In genomic region chr9:132729235-132729890, GRCh38 we compare ENCODE assay signal across 17 cellular contexts. TPM values are rescaled to one million over a fixed set of nuclear protein-coding genes. Genes with fewer than 3 reads are reported as not detected.
DNase-seq lines count a peak whose midpoint lies in the region; ATAC-seq and TF ChIP-seq lines count a peak whose summit lies in the region.
"Had no signal": no experiment of that assay in that cellular context is flagged by ENCODE, and none has a peak within 500 bp of the region (broad histone marks: within the 10 kb centered on the region; RNA-seq: fewer than 3 reads in every experiment).

No MANE protein-coding gene starts in this region.

- TF ChIP-seq CTCF in esophagus squamous epithelium (IDR thresholded peaks at IDR 0.05) = no peak
- TF ChIP-seq CTCF in sigmoid colon (IDR thresholded peaks at IDR 0.05) = no peak
- no peak for TF ChIP-seq CTCF in ovary (IDR thresholded peaks at IDR 0.05)

- peak; percentile 7 for DNase-seq in cardiac septum (ENCODE audit: low spot score)
- DNase-seq in Right ventricle myocardium inferior (ENCODE audit: missing footprints) = no peak
- no peak for DNase-seq in esophagus squamous epithelium (lab: John Stamatoyannopoulos, UW)
- DNase-seq in sigmoid colon = peak; percentile 25
- no peak for DNase-seq in T-helper 2 cell
- DNase-seq in ovary = no peak
- DNase-seq in DMS53 (lab: John Stamatoyannopoulos, UW) = no peak
- DNase-seq in H7 = no peak
- DNase-seq: HCEC 1CT, IMR-90, Karpas-422, NCI-H1105 treated with DMSO at 0.1 percent for 48 hours, NCI-H1694 treated with DMSO at 0.1 percent for 48 hours, NCI-H2107, NCI-H2227 treated with DMSO at 0.1 percent for 48 hours, NCI-H524 treated with DMSO at 0.1 percent for 48 hours, Right ventricle myocardium superior had no signal

- 50 to 66% methylated on average over 5 of the region's 5 CpGs for WGBS in esophagus squamous epithelium, 2 donors
- WGBS in sigmoid colon, 2 donors = 51 to 71% methylated on average over 5 of the region's 5 CpGs
- WGBS in ovary, 3 donors = 58 to 66% (median 65%) methylated on average over 5 of the region's 5 CpGs

- no peak for ATAC-seq in Right ventricle myocardium inferior

- H3K27me3 ChIP-seq in esophagus squamous epithelium = peaks cover 0 to 10% (median 0%) of the 10 kb centered on the region in 4 donors
- H3K27me3 ChIP-seq in sigmoid colon = peaks cover 0 to 9% (median 0%) of the 10 kb centered on the region in 3 donors
- H3K27me3 ChIP-seq in ovary = no peaks in the 10 kb centered on the region
- no peaks in the 10 kb centered on the region for H3K27me3 ChIP-seq in H7 (ENCODE audit: control insufficient read depth, insufficient read depth, low read length)

- H3K9me3 ChIP-seq in esophagus squamous epithelium (no peaks in the 10 kb centered on the region), sigmoid colon (no peaks in the 10 kb centered on the region), ovary (no peaks in the 10 kb centered on the region)

- H3K36me3 ChIP-seq in esophagus squamous epithelium (no peaks in the 10 kb centered on the region), sigmoid colon (no peaks in the 10 kb centered on the region), ovary (no peaks in the 10 kb centered on the region), H7 (replicated peaks; ENCODE audit: control insufficient read depth, insufficient read depth, low read length) (no peaks in the 10 kb centered on the region)

- intact Hi-C loops in cardiac septum (cut with DNase I) = no loop called here
- intact Hi-C loops in Right ventricle myocardium inferior (cut with DNase I) = no loop called here
- intact Hi-C loops in esophagus squamous epithelium (cut with DNase I) = no loop called here
- intact Hi-C loops in sigmoid colon (cut with DNase I) = no loop called here
- intact Hi-C loops in ovary (cut with DNase I) = no loop called here

- TF ChIP-seq POLR2A in esophagus squamous epithelium (IDR thresholded peaks at IDR 0.05) (no peak), sigmoid colon (IDR thresholded peaks at IDR 0.05) (no peak), ovary (IDR thresholded peaks at IDR 0.05) (no peak)

- TF ChIP-seq EP300 in sigmoid colon (IDR thresholded peaks at IDR 0.05) (no peak), ovary (IDR thresholded peaks at IDR 0.05) (no peak)

- H3K4me1 ChIP-seq in esophagus squamous epithelium (peaks cover 0 to 60% (median 8%) of the 10 kb centered on the region in 3 donors), sigmoid colon (no peaks in the 10 kb centered on the region), ovary (ENCODE audit: insufficient read depth) (peaks cover 2% of the 10 kb centered on the region)

- H3K27ac ChIP-seq in esophagus squamous epithelium = peak overlapping the region; percentile 13 to 84 (median 76)
- no peak overlapping the region for H3K27ac ChIP-seq in sigmoid colon
- H3K27ac ChIP-seq in ovary = no peak overlapping the region

- H3K4me3 ChIP-seq in esophagus squamous epithelium (no peak overlapping the region), sigmoid colon (no peak overlapping the region), ovary (no peak overlapping the region), H7 (ENCODE audit: insufficient read depth, low read depth, low read length) (no peak overlapping the region)

RNA-seq across cellular contexts. Expression of gene GTF3C4, which starts 59.1 kb away (rescaled TPM):
- total RNA-seq in cardiac septum (8.5 TPM), Right ventricle myocardium inferior (8.8 TPM), esophagus squamous epithelium (10 to 100 TPM in 3 of 4 donors, 1 to 10 TPM in 1; 9.7 to 14.3 (median 11.3) TPM), sigmoid colon (10 to 100 TPM; 10.7 to 12.2 (median 11.7) TPM), ovary (10 to 100 TPM in 6 of 7 donors, 1 to 10 TPM in 1; 9.8 to 19.4 (median 17.8) TPM)
- polyA plus RNA-seq in sigmoid colon (1 to 10 TPM; 2.1 to 5.4 (median 3.0) TPM), ovary (10 to 100 TPM in 1 of 2 donors, 1 to 10 TPM in 1; 7.0 to 14.6 TPM)
- total RNA-seq in H7 (2014; rRNA removed; shearing (Covaris generic)) = 24.9 and 29.5 TPM in 2 replicates

RNA-seq across cellular contexts. Expression of gene DDX31, which starts 59.6 kb away (rescaled TPM):
- total RNA-seq in cardiac septum (5.7 TPM), Right ventricle myocardium inferior (4.7 TPM), esophagus squamous epithelium (10 to 100 TPM; 10.2 to 18.3 (median 11.8) TPM), sigmoid colon (1 to 10 TPM; 5.7 to 7.7 (median 7.1) TPM), ovary (10 to 100 TPM in 6 of 7 donors, 1 to 10 TPM in 1; 9.7 to 19.6 (median 16.4) TPM)
- polyA plus RNA-seq in sigmoid colon (1 to 10 TPM; 2.4 to 8.1 (median 2.5) TPM), ovary (10 to 100 TPM; 10.6 to 11.0 TPM)
- 28.9 and 36.2 TPM in 2 replicates for total RNA-seq in H7 (2014; rRNA removed; shearing (Covaris generic))

Comparison
In these comparisons a context has a peak if more than half of its experiments do, and no peak if none do; other contexts are left out.
1. DNase-seq: peak in cardiac septum (single experiment) and sigmoid colon (single experiment); none in Right ventricle myocardium inferior (single experiment), esophagus squamous epithelium (single experiment), T-helper 2 cell (0 of 5), ovary (0 of 5), DMS53 (single experiment) and H7 (single experiment).
2. H3K27ac ChIP-seq: peak in esophagus squamous epithelium (4 of 4); none in sigmoid colon (0 of 4) and ovary (0 of 2).